In genomic region chr1:233025156-233025555, GRCh38 we compare ENCODE assay signal across 8 cellular contexts.
DNase-seq lines count a peak whose midpoint lies in the region; ATAC-seq, FAIRE-seq and TF ChIP-seq lines count a peak whose summit lies in the region.

No MANE protein-coding gene starts in this region.

- H3K4me2 ChIP-seq in mesenchymal stem cell (ENCODE audit: low read length, poor library complexity, severe bottlenecking) = no peak overlapping the region

- no peak overlapping the region for H2BK15ac ChIP-seq in mesenchymal stem cell (ENCODE audit: low read depth, poor library complexity, severe bottlenecking)

- no peak for FAIRE-seq in bronchial epithelial cell (lab: Jason Lieb, UNC)
- FAIRE-seq in GM12892 (lab: Jason Lieb, UNC) = no peak

- no peaks in the 10 kb centered on the region for H3K79me1 ChIP-seq in mesenchymal stem cell (replicated peaks; ENCODE audit: low read length, poor library complexity, severe bottlenecking)

- H3K9me3 ChIP-seq in mesenchymal stem cell (ENCODE audit: control insufficient read depth, low read length) = no peaks in the 10 kb centered on the region
- no peaks in the 10 kb centered on the region for H3K9me3 ChIP-seq in gastroesophageal sphincter

- no peak overlapping the region for H2BK5ac ChIP-seq in mesenchymal stem cell (ENCODE audit: low read depth, low read length, poor library complexity, severe bottlenecking)

- no peak overlapping the region for H4K8ac ChIP-seq in mesenchymal stem cell (ENCODE audit: low read length)

- H2BK120ac ChIP-seq in mesenchymal stem cell (ENCODE audit: low read depth, low read length) = no peak overlapping the region

- H4K91ac ChIP-seq in mesenchymal stem cell (ENCODE audit: low read length) = no peak overlapping the region

- TF ChIP-seq POLR2A in gastroesophageal sphincter (IDR thresholded peaks at IDR 0.05) = no peak
- TF ChIP-seq POLR2A in GM12892 (IDR thresholded peaks at IDR 0.05; ENCODE audit: low read depth, low read length) = no peak

- DNase-seq in activated naive CD4-positive, alpha-beta T cell treated with Interleukin-2 at 50 U/mL for 16 hours = peak; percentile 4
- no peak for DNase-seq in activated naive CD4-positive, alpha-beta T cell treated with anti-CD3 and anti-CD28 coated beads, Interleukin-2, amount 50 U/mL, for 72 hours (ENCODE audit: low spot score in 2 of 2)
- DNase-seq in NCI-H510A treated with DMSO at 0.1 percent for 48 hours (lab: John Stamatoyannopoulos, UW) = peak; percentile 91
- DNase-seq in bronchial epithelial cell (ENCODE audit: low read depth) = no peak
- peak; percentile 52 for DNase-seq in mesenchymal stem cell
- DNase-seq in GM12892 (ENCODE audit: insufficient read length) = no peak

- H3K27ac Mint-ChIP-seq in activated naive CD4-positive, alpha-beta T cell treated with anti-CD3 and anti-CD28 coated beads, Interleukin-2, amount 50 U/mL, for 72 hours = no peak overlapping the region

- no peak overlapping the region for H2BK12ac ChIP-seq in mesenchymal stem cell (ENCODE audit: low read length in 2 of 2)

- H3K18ac ChIP-seq in mesenchymal stem cell (ENCODE audit: low read depth in 1 of 2, low read length in 2 of 2) = peak overlapping the region in 1 of 2 experiments; percentile 16

- H2AK5ac ChIP-seq in mesenchymal stem cell (ENCODE audit: low read length, severe bottlenecking) = no peak overlapping the region

- no peak overlapping the region for H2AFZ ChIP-seq in mesenchymal stem cell (ENCODE audit: low read depth, low read length)

- H3K36me3 Mint-ChIP-seq in activated naive CD4-positive, alpha-beta T cell treated with anti-CD3 and anti-CD28 coated beads, Interleukin-2, amount 50 U/mL, for 72 hours = no peaks in the 10 kb centered on the region

- no peak overlapping the region for H3K23ac ChIP-seq in mesenchymal stem cell (ENCODE audit: low read length in 2 of 2)

- TF ChIP-seq CTCF in bronchial epithelial cell (IDR thresholded peaks at IDR 0.05; ENCODE audit: insufficient read depth, low read length, severe bottlenecking) (peak; percentile 73), gastroesophageal sphincter (IDR thresholded peaks at IDR 0.05) (peak in 1 of 4 experiments; percentile 36)

- H3K27me3 ChIP-seq in bronchial epithelial cell (ENCODE audit: control insufficient read depth, insufficient read depth, low read length) = no peaks in the 10 kb centered on the region
- H3K27me3 ChIP-seq in mesenchymal stem cell (ENCODE audit: control insufficient read depth in 1 of 2, insufficient read depth in 1 of 2, low read length in 2 of 2) = no peaks in the 10 kb centered on the region
- no peaks in the 10 kb centered on the region for H3K27me3 ChIP-seq in gastroesophageal sphincter

- no peak overlapping the region for H3K4ac ChIP-seq in mesenchymal stem cell (ENCODE audit: low read depth in 1 of 2, low read length in 2 of 2)

- no peak overlapping the region for H3K14ac ChIP-seq in mesenchymal stem cell (ENCODE audit: low read length in 2 of 2)

- no peak overlapping the region for H3K9ac ChIP-seq in mesenchymal stem cell (ENCODE audit: low read length)

- ATAC-seq in activated naive CD4-positive, alpha-beta T cell treated with anti-CD3 and anti-CD28 coated beads, Interleukin-2, amount 50 U/mL, for 72 hours = no peak
- no peak for ATAC-seq in gastroesophageal sphincter
- ATAC-seq in GM21528 (IDR thresholded peaks at IDR 0.05; ENCODE audit: low FRiP score, unreplicated experiment) = no peak

- no peaks in the 10 kb centered on the region for H3K9me3 Mint-ChIP-seq in activated naive CD4-positive, alpha-beta T cell treated with anti-CD3 and anti-CD28 coated beads, Interleukin-2, amount 50 U/mL, for 72 hours

- H3K4me1 ChIP-seq in mesenchymal stem cell (ENCODE audit: control insufficient read depth, insufficient read depth, low read depth, low read length) = peaks cover 2% of the 10 kb centered on the region
- peaks cover 0 to 15% (median 0%) of the 10 kb centered on the region in 3 donors for H3K4me1 ChIP-seq in gastroesophageal sphincter

- no peak for TF ChIP-seq EP300 in gastroesophageal sphincter (IDR thresholded peaks at IDR 0.05)

- WGBS in mesenchymal stem cell = 64% methylated on average over 12 of the region's 12 CpGs
- WGBS in gastroesophageal sphincter (ENCODE audit: low coverage in 1 of 2), 2 donors = 66 to 72% methylated on average over 5 to 11 of the region's 12 CpGs

- no peak overlapping the region for H3K4me3 ChIP-seq in bronchial epithelial cell (ENCODE audit: low read depth, low read length)
- no peak overlapping the region for H3K4me3 ChIP-seq in mesenchymal stem cell (ENCODE audit: insufficient read depth in 1 of 2, low read depth in 1 of 2, low read length in 2 of 2)
- no peak overlapping the region for H3K4me3 ChIP-seq in gastroesophageal sphincter

- H3K36me3 ChIP-seq in bronchial epithelial cell (ENCODE audit: control insufficient read depth, insufficient read depth, low read length) (peaks cover 2% of the 10 kb centered on the region), mesenchymal stem cell (ENCODE audit: control insufficient read depth in 1 of 2, insufficient read depth in 2 of 2, low read depth in 1 of 2, low read length in 2 of 2) (peaks cover 12 to 20% of the 10 kb centered on the region in 2 experiments), gastroesophageal sphincter (no peaks in the 10 kb centered on the region)

- H3K27ac ChIP-seq in mesenchymal stem cell (ENCODE audit: low read length, poor library complexity, severe bottlenecking) (no peak overlapping the region), gastroesophageal sphincter (no peak overlapping the region)

Comparison
In these comparisons a context has a peak if more than half of its experiments do, and no peak if none do; other contexts are left out.
1. DNase-seq: peak in activated naive CD4-positive, alpha-beta T cell treated with Interleukin-2 at 50 U/mL for 16 hours (single experiment), NCI-H510A treated with DMSO at 0.1 percent for 48 hours (single experiment) and mesenchymal stem cell (single experiment); none in activated naive CD4-positive, alpha-beta T cell treated with anti-CD3 and anti-CD28 coated beads, Interleukin-2, amount 50 U/mL, for 72 hours (0 of 2), bronchial epithelial cell (single experiment) and GM12892 (single experiment).